In the genomic region with DNA sequence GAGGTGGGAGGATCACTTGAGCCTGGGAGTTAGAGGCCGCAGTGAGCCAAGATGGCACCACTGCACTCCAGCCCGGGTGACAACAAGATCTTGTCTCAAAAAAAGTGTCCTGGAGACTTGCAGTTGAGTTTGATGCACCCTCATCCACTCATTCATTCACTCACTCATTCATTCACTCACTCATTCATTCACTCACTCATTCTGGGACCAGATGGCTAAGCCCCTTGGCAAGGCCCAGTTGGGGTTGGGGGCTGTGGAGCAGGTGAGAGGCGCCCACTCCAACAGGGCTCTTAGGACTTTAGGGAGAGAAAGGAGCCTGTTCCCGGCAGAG, we compare ENCODE assay signal across 1 cellular context.
TF ChIP-seq lines count a peak whose summit lies in the region.

No MANE protein-coding gene starts in this region.

TF ChIP-seq in neural cell, 6 proteins besides CTCF, POLR2A, EP300 and RAD21:
- TF ChIP-seq SMC3 (conservative IDR thresholded peaks at IDR 0.05; ENCODE audit: poor library complexity) (no peak), MXI1 (conservative IDR thresholded peaks at IDR 0.05; ENCODE audit: poor library complexity, severe bottlenecking) (no peak), TAF1 (IDR thresholded peaks at IDR 0.05; ENCODE audit: low read depth) (no peak), EZH2 (IDR thresholded peaks at IDR 0.05; ENCODE audit: borderline replicate concordance, insufficient read depth, low read length, poor library complexity, severe bottlenecking) (no peak), POLR2AphosphoS5 (IDR thresholded peaks at IDR 0.05) (no peak)
- TF ChIP-seq, protein P1, sequence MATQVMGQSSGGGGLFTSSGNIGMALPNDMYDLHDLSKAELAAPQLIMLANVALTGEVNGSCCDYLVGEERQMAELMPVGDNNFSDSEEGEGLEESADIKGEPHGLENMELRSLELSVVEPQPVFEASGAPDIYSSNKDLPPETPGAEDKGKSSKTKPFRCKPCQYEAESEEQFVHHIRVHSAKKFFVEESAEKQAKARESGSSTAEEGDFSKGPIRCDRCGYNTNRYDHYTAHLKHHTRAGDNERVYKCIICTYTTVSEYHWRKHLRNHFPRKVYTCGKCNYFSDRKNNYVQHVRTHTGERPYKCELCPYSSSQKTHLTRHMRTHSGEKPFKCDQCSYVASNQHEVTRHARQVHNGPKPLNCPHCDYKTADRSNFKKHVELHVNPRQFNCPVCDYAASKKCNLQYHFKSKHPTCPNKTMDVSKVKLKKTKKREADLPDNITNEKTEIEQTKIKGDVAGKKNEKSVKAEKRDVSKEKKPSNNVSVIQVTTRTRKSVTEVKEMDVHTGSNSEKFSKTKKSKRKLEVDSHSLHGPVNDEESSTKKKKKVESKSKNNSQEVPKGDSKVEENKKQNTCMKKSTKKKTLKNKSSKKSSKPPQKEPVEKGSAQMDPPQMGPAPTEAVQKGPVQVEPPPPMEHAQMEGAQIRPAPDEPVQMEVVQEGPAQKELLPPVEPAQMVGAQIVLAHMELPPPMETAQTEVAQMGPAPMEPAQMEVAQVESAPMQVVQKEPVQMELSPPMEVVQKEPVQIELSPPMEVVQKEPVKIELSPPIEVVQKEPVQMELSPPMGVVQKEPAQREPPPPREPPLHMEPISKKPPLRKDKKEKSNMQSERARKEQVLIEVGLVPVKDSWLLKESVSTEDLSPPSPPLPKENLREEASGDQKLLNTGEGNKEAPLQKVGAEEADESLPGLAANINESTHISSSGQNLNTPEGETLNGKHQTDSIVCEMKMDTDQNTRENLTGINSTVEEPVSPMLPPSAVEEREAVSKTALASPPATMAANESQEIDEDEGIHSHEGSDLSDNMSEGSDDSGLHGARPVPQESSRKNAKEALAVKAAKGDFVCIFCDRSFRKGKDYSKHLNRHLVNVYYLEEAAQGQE (IDR thresholded peaks at IDR 0.05; ENCODE audit: borderline replicate concordance), result no peak
